In the genomic region with DNA sequence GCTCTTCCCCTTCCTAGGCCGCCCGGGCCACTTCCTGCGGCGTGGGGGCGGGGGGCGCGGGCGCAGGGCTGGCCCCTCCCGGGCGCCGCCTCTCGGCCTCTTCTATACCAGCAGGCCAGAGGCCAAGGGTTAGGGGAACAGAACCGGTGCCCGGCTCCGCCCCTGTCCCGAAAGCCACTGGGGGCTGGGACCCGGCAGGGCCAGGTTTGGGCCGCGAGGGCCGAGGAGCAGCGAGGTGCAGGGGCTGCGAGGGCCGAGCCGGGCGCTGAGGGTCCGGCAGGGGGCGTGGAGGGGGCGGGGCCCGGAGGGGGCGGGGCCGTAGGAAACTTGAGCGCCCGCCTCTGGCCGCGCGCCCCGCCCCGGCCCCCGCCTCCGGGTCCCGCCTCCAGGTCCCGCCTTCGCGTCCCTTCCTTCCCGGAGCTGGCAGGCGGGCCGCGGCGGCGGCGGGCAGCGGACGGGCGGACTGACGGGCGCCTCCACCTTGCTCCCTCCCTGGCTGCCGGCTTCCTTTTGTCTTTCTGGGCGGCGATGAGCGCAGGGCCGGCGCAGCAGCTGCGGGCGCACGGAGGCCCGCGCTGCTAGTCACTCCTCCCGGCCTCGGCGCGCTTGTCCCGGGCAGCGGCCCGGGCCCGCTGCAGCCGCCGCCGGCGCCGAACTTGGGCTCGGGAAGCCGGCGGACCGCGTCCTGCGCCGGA, we compare ENCODE assay signal across 8 cellular contexts. TPM values are rescaled to one million over a fixed set of nuclear protein-coding genes. Genes with fewer than 3 reads are reported as not detected.
DNase-seq lines count a peak whose midpoint lies in the region; ATAC-seq and TF ChIP-seq lines count a peak whose summit lies in the region.

A gene (plus strand): TSS at position 426 of the 695 bp plus-strand sequence. CDS start 116,854 bp downstream, outside the sequence.

- peak; percentile 74 to 82 for TF ChIP-seq POLR2A in gastroesophageal sphincter (IDR thresholded peaks at IDR 0.05)

- H3K9me3 ChIP-seq in KOPT-K1 (ENCODE audit: insufficient read depth, low read length, poor library complexity, severe bottlenecking): no peaks in the 10 kb centered on the region
- no peaks in the 10 kb centered on the region for H3K9me3 ChIP-seq in SJSA1 (replicated peaks)
- H3K9me3 ChIP-seq in gastroesophageal sphincter: no peaks in the 10 kb centered on the region
- H3K9me3 ChIP-seq in neutrophil: no peaks in the 10 kb centered on the region

- no peak for TF ChIP-seq EP300 in gastroesophageal sphincter (IDR thresholded peaks at IDR 0.05)

- DNase-seq in ELR (ENCODE audit: low read depth) (peak; percentile 85), SJSA1 (ENCODE audit: low read depth in 1 of 2, low spot score in 2 of 2) (peak; percentile 86 to 87), superior temporal gyrus (ENCODE audit: extremely low spot score) (peak; percentile 77)
- peak; percentile 80 for DNase-seq in activated naive CD4-positive, alpha-beta T cell treated with Interleukin-2 at 50 U/mL for 16 hours

- ATAC-seq in GM21737 (IDR thresholded peaks at IDR 0.05; ENCODE audit: unreplicated experiment) (peak; percentile 76), gastroesophageal sphincter (peak; percentile 90)

- WGBS in gastroesophageal sphincter (ENCODE audit: low coverage in 1 of 2), 2 donors: 0% methylated on average over 2 of the region's 87 CpGs; no CpG with 5 or more reads in 1 of the 2 donors

- TF ChIP-seq CTCF in gastroesophageal sphincter (IDR thresholded peaks at IDR 0.05) (peak in 3 of 4 experiments; percentile 47 to 81 (median 54)), neutrophil (IDR thresholded peaks at IDR 0.05) (peak; percentile 95)

- peak within 1 kb of the TSS; percentile 75 for H3K4me3 ChIP-seq in SJSA1
- H3K4me3 ChIP-seq in gastroesophageal sphincter: peak within 1 kb of the TSS; percentile 40 to 95
- peak within 1 kb of the TSS; percentile 91 to 100 for H3K4me3 ChIP-seq in neutrophil (ENCODE audit: low read depth in 1 of 2, low read length in 1 of 2)

- peaks cover 49% of the 10 kb centered on the region for H3K4me1 ChIP-seq in SJSA1 (replicated peaks)
- peaks cover 0 to 46% (median 12%) of the 10 kb centered on the region in 3 donors for H3K4me1 ChIP-seq in gastroesophageal sphincter
- H3K4me1 ChIP-seq in neutrophil (ENCODE audit: control insufficient read depth in 1 of 2, insufficient read depth in 1 of 2, low read depth in 1 of 2, low read length in 1 of 2): peaks cover 76 to 80% of the 10 kb centered on the region in 2 experiments

- H3K36me3 ChIP-seq in KOPT-K1 (ENCODE audit: insufficient read depth, low read length) (no peaks in the 10 kb centered on the region), SJSA1 (no peaks in the 10 kb centered on the region), gastroesophageal sphincter (no peaks in the 10 kb centered on the region), neutrophil (no peaks in the 10 kb centered on the region)

- H3K27me3 ChIP-seq in SJSA1 (replicated peaks) (no peaks in the 10 kb centered on the region), gastroesophageal sphincter (no peaks in the 10 kb centered on the region), neutrophil (peaks cover 23% of the 10 kb centered on the region)

- H3K27ac ChIP-seq in KOPT-K1 (ENCODE audit: low read depth, low read length, poor library complexity, severe bottlenecking) (peak within 1 kb of the TSS; percentile 53), SJSA1 (peak within 1 kb of the TSS; percentile 52), gastroesophageal sphincter (peak within 1 kb of the TSS; percentile 34 to 85 (median 82)), neutrophil (peak within 1 kb of the TSS; percentile 96)

RNA-seq across cellular contexts. Expression of the gene that starts here (rescaled TPM):
- total RNA-seq in SJSA1 (2014; rRNA removed; shearing (Covaris generic)): 56.8 and 60.3 TPM in 2 replicates
- 10 to 100 TPM; 17.0 to 42.1 (median 29.8) TPM for total RNA-seq in gastroesophageal sphincter

Comparison
In these comparisons a context has a peak if more than half of its experiments do, and no peak if none do; other contexts are left out.
1. Peak in every context shown above with its lines: DNase-seq, ATAC-seq, H3K4me3 ChIP-seq and H3K27ac ChIP-seq.